ENCODE assay signal across 1 cellular context in genomic region chr16:81448154-81449131, GRCh38.
TF ChIP-seq lines count a peak whose summit lies in the region.

No MANE protein-coding gene starts in this region.

TF ChIP-seq in K562, 482 proteins besides CTCF, POLR2A, EP300 and RAD21 (continued from another document):
- no peak for TF ChIP-seq ZC3H4 (CRISPR knock-in tag; IDR thresholded peaks at IDR 0.05; ENCODE audit: borderline replicate concordance)
- no peak for TF ChIP-seq CREB1 (IDR thresholded peaks at IDR 0.05)
- peak; percentile 51; the same call in 1 of the 2 replicates for TF ChIP-seq CREB1 (CRISPR knock-in tag; IDR thresholded peaks at IDR 0.05)
- peak; percentile 75; the same call in 1 of the 2 replicates for TF ChIP-seq ZSCAN29 (IDR thresholded peaks at IDR 0.05)
- TF ChIP-seq ZNF395 (CRISPR knock-in tag; IDR thresholded peaks at IDR 0.05): no peak
- TF ChIP-seq PHB (CRISPR knock-in tag; IDR thresholded peaks at IDR 0.05): no peak
- TF ChIP-seq ZNF830 (CRISPR knock-in tag; IDR thresholded peaks at IDR 0.05): no peak
- peak; percentile 38 for TF ChIP-seq DACH1 (IDR thresholded peaks at IDR 0.05; ENCODE audit: partially characterized antibody)
- TF ChIP-seq ARID1B (IDR thresholded peaks at IDR 0.05): peak; percentile 41; the same call in 1 of the 2 replicates
- no peak for TF ChIP-seq TCFL5 (CRISPR knock-in tag; conservative IDR thresholded peaks at IDR 0.05)
- TF ChIP-seq FOXP4 (CRISPR knock-in tag; IDR thresholded peaks at IDR 0.05; ENCODE audit: borderline replicate concordance): peak; percentile 73; the same call in 1 of the 2 replicates
- TF ChIP-seq ZFP36 (IDR thresholded peaks at IDR 0.05; ENCODE audit: low read depth, low read length, partially characterized antibody): no peak
- TF ChIP-seq FOXJ3 (CRISPR knock-in tag; IDR thresholded peaks at IDR 0.05): no peak
- no peak for TF ChIP-seq MGA (IDR thresholded peaks at IDR 0.05)
- TF ChIP-seq ZFPM2 (CRISPR knock-in tag; IDR thresholded peaks at IDR 0.05): no peak
- TF ChIP-seq RCOR1 (IDR thresholded peaks at IDR 0.05; ENCODE audit: borderline replicate concordance in 1 of 2, low read depth in 2 of 2, low read length in 2 of 2): peak in 1 of 2 experiments; percentile 75; a peak in 2 of 4 replicates
- TF ChIP-seq FOXM1 (IDR thresholded peaks at IDR 0.05; ENCODE audit: low read depth): no peak
- no peak for TF ChIP-seq FOXM1 (CRISPR knock-in tag; IDR thresholded peaks at IDR 0.05; ENCODE audit: low read depth)
- TF ChIP-seq TFAM (CRISPR knock-in tag; conservative IDR thresholded peaks at IDR 0.05): no peak
